ENCODE assay signal across 2 cellular contexts in genomic region chr2:52936029-52936428, GRCh38.
TF ChIP-seq lines count a peak whose summit lies in the region.

No MANE protein-coding gene starts in this region.

TF ChIP-seq in A549, 52 proteins besides CTCF, POLR2A, EP300 and RAD21 (continued from another document):
- TF ChIP-seq POLR2AphosphoS2 (conservative IDR thresholded peaks at IDR 0.05; ENCODE audit: low read length) (no peak), CBX2 (IDR thresholded peaks at IDR 0.05; ENCODE audit: borderline replicate concordance, low read depth) (no peak), JUN (IDR thresholded peaks at IDR 0.05) (no peak), GATA3 (IDR thresholded peaks at IDR 0.05; ENCODE audit: borderline replicate concordance) (no peak), KDM1A (IDR thresholded peaks at IDR 0.05; ENCODE audit: low read depth) (no peak), NPAS2 (CRISPR knock-in tag; IDR thresholded peaks at IDR 0.05; ENCODE audit: borderline replicate concordance) (no peak), BHLHE40 (IDR thresholded peaks at IDR 0.05; ENCODE audit: low read depth, low read length) (no peak), RNF2 (IDR thresholded peaks at IDR 0.05; ENCODE audit: borderline replicate concordance, low read depth) (no peak), RCOR1 (IDR thresholded peaks at IDR 0.05; ENCODE audit: low read depth, low read length) (no peak), MYC (IDR thresholded peaks at IDR 0.05; ENCODE audit: borderline replicate concordance, low read length) (no peak)
- TF ChIP-seq, protein P1, sequence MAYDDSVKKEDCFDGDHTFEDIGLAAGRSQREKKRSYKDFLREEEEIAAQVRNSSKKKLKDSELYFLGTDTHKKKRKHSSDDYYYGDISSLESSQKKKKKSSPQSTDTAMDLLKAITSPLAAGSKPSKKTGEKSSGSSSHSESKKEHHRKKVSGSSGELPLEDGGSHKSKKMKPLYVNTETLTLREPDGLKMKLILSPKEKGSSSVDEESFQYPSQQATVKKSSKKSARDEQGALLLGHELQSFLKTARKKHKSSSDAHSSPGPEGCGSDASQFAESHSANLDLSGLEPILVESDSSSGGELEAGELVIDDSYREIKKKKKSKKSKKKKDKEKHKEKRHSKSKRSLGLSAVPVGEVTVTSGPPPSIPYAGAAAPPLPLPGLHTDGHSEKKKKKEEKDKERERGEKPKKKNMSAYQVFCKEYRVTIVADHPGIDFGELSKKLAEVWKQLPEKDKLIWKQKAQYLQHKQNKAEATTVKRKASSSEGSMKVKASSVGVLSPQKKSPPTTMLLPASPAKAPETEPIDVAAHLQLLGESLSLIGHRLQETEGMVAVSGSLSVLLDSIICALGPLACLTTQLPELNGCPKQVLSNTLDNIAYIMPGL (CRISPR knock-in tag; IDR thresholded peaks at IDR 0.05; ENCODE audit: borderline replicate concordance): no peak

TF ChIP-seq in HCT116, 20 proteins besides CTCF, POLR2A, EP300 and RAD21 (continued from another document):
- TF ChIP-seq, protein P2, sequence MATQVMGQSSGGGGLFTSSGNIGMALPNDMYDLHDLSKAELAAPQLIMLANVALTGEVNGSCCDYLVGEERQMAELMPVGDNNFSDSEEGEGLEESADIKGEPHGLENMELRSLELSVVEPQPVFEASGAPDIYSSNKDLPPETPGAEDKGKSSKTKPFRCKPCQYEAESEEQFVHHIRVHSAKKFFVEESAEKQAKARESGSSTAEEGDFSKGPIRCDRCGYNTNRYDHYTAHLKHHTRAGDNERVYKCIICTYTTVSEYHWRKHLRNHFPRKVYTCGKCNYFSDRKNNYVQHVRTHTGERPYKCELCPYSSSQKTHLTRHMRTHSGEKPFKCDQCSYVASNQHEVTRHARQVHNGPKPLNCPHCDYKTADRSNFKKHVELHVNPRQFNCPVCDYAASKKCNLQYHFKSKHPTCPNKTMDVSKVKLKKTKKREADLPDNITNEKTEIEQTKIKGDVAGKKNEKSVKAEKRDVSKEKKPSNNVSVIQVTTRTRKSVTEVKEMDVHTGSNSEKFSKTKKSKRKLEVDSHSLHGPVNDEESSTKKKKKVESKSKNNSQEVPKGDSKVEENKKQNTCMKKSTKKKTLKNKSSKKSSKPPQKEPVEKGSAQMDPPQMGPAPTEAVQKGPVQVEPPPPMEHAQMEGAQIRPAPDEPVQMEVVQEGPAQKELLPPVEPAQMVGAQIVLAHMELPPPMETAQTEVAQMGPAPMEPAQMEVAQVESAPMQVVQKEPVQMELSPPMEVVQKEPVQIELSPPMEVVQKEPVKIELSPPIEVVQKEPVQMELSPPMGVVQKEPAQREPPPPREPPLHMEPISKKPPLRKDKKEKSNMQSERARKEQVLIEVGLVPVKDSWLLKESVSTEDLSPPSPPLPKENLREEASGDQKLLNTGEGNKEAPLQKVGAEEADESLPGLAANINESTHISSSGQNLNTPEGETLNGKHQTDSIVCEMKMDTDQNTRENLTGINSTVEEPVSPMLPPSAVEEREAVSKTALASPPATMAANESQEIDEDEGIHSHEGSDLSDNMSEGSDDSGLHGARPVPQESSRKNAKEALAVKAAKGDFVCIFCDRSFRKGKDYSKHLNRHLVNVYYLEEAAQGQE (IDR thresholded peaks at IDR 0.05; ENCODE audit: low read depth): no peak
- TF ChIP-seq FOSL1 (IDR thresholded peaks at IDR 0.05; ENCODE audit: low read depth): no peak
- no peak for TF ChIP-seq EGR1 (IDR thresholded peaks at IDR 0.05; ENCODE audit: low read depth)
- no peak for TF ChIP-seq SP1 (IDR thresholded peaks at IDR 0.05; ENCODE audit: low read depth)
- TF ChIP-seq ELF1 (IDR thresholded peaks at IDR 0.05; ENCODE audit: borderline replicate concordance, low read depth): no peak
- no peak for TF ChIP-seq TCF7L2 (IDR thresholded peaks at IDR 0.05; ENCODE audit: borderline replicate concordance, extremely low read depth, insufficient read depth, insufficient read length)
- TF ChIP-seq, protein P3, sequence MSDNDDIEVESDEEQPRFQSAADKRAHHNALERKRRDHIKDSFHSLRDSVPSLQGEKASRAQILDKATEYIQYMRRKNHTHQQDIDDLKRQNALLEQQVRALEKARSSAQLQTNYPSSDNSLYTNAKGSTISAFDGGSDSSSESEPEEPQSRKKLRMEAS (IDR thresholded peaks at IDR 0.05): no peak
- TF ChIP-seq ZBTB33 (IDR thresholded peaks at IDR 0.05; ENCODE audit: extremely low read depth, insufficient replicate concordance, low read length): no peak
- no peak for TF ChIP-seq CBX3 (IDR thresholded peaks at IDR 0.05; ENCODE audit: low read depth)
- no peak for TF ChIP-seq JUND (IDR thresholded peaks at IDR 0.05)
